17 cellular contexts compared by ENCODE assay signal in the genomic region with DNA sequence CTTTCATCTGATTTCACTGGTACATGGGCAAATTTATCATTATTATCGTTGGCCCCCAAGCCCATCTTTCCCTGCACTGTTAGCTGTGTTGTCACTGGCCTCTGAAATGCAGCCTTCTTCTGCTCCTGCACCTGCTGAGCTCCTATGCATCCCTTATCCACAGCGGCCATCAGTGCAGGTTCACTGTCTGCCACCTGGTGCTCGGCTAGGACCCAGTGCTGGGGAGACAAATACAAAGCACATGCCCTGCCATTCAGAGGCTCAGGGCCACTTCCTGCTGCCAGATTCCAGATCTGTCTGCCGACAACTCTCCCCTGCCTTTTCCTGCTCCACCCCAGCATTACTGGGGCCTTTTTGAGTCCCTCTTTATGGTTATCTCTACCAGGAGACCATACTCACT.
DNase-seq lines count a peak whose midpoint lies in the region; TF ChIP-seq lines count a peak whose summit lies in the region.
"Had no signal": no experiment of that assay in that cellular context is flagged by ENCODE, and none has a peak within 500 bp of the region (broad histone marks: within the 10 kb centered on the region; RNA-seq: fewer than 3 reads in every experiment).

No MANE protein-coding gene starts in this region.

- peak; percentile 23; the same call in 1 of the 2 replicates for TF ChIP-seq CTCF in OCI-LY1 (IDR thresholded peaks at IDR 0.05; ENCODE audit: low read length)
- TF ChIP-seq CTCF in esophagus muscularis mucosa (IDR thresholded peaks at IDR 0.05), result no peak

- H3K9me2 ChIP-seq in OCI-LY1 (ENCODE audit: low read depth, low read length), result no peaks in the 10 kb centered on the region

- no peak overlapping the region for H3K4me2 ChIP-seq in OCI-LY1 (ENCODE audit: low read length)
- H3K4me2 ChIP-seq: A549 had no signal

- no peak for TF ChIP-seq POLR2A in esophagus muscularis mucosa (IDR thresholded peaks at IDR 0.05; ENCODE audit: low read depth)

- H3K27me3 ChIP-seq in OCI-LY1 (ENCODE audit: insufficient read depth, low read length) (no peaks in the 10 kb centered on the region; the same call in 1 of the 2 replicates), esophagus muscularis mucosa (peaks cover 0 to 23% (median 0%) of the 10 kb centered on the region in 4 donors)

- DNase-seq in NCI-H146 (lab: John Stamatoyannopoulos, UW) (peak; percentile 1), NCI-H146 treated with DMSO at 0.1 percent for 48 hours (lab: John Stamatoyannopoulos, UW; ENCODE audit: unreplicated experiment) (no peak), esophagus muscularis mucosa (ENCODE audit: extremely low spot score) (peak; percentile 70), SW 1271 (lab: John Stamatoyannopoulos, UW) (no peak), NCI-H1694 treated with DMSO at 0.1 percent for 48 hours (lab: John Stamatoyannopoulos, UW) (no peak)
- DNase-seq in activated T-cell treated with anti-CD3 and anti-CD28 coated beads, Interleukin-2, amount 50 U/mL, for 1 hour, result no peak
- DNase-seq: AML-193; Caco-2; CD4-positive, alpha-beta T cell; DMS79; GOT3; H7 had no signal

- 61% methylated on average over 4 of the region's 4 CpGs for WGBS in esophagus muscularis mucosa

- no peak for TF ChIP-seq EP300 in esophagus muscularis mucosa (IDR thresholded peaks at IDR 0.05)

- H3K27ac ChIP-seq in OCI-LY1 (ENCODE audit: low read depth, low read length, poor library complexity, severe bottlenecking), result no peak overlapping the region
- H3K27ac ChIP-seq in esophagus muscularis mucosa (replicated peaks in 1 of 4), result no peak overlapping the region
- H3K27ac ChIP-seq: 22Rv1, A549, C4-2B had no signal

- H3K4me1 ChIP-seq in OCI-LY1 (ENCODE audit: insufficient read depth, low read length, severe bottlenecking) (peaks cover 28% of the 10 kb centered on the region), esophagus muscularis mucosa (no peaks in the 10 kb centered on the region)
- H3K4me1 ChIP-seq: A549, Caco-2 had no signal

- H3K9ac ChIP-seq in OCI-LY1 (ENCODE audit: low read length), result no peak overlapping the region

- H3K4me3 ChIP-seq in OCI-LY1 (ENCODE audit: low read depth, low read length, poor library complexity, severe bottlenecking) (no peak overlapping the region), esophagus muscularis mucosa (no peak overlapping the region)
- H3K4me3 ChIP-seq: A549, GM12878 had no signal

- no peak overlapping the region for H2AFZ ChIP-seq in OCI-LY1 (ENCODE audit: low read length)

- no peaks in the 10 kb centered on the region for H4K20me1 ChIP-seq in OCI-LY1 (ENCODE audit: insufficient read depth, low read length)

- H3K79me2 ChIP-seq in OCI-LY1 (ENCODE audit: insufficient read depth, low read length), result no peaks in the 10 kb centered on the region

- H3K36me3 ChIP-seq in OCI-LY1 (ENCODE audit: insufficient read depth, low read length) (no peaks in the 10 kb centered on the region; the same call in 1 of the 2 replicates), esophagus muscularis mucosa (no peaks in the 10 kb centered on the region)

- H3K9me3 ChIP-seq in OCI-LY1 (ENCODE audit: low read length) (no peaks in the 10 kb centered on the region), esophagus muscularis mucosa (no peaks in the 10 kb centered on the region)
- H3K9me3 ChIP-seq: A549, Caco-2 had no signal

- intact Hi-C loops in esophagus muscularis mucosa (cut with DNase I), result no loop called here

- no peaks in the 10 kb centered on the region for H3F3A ChIP-seq in OCI-LY1 (ENCODE audit: insufficient read depth, low read length)

Comparison
In these comparisons a context has a peak if more than half of its experiments do, and no peak if none do; other contexts are left out.
1. DNase-seq: peak in NCI-H146 (single experiment) and esophagus muscularis mucosa (single experiment); none in NCI-H146 treated with DMSO at 0.1 percent for 48 hours (single experiment), SW 1271 (0 of 2), NCI-H1694 treated with DMSO at 0.1 percent for 48 hours (single experiment) and activated T-cell treated with anti-CD3 and anti-CD28 coated beads, Interleukin-2, amount 50 U/mL, for 1 hour (single experiment).